Comparison of ENCODE assay signal across 9 cellular contexts in the genomic region with DNA sequence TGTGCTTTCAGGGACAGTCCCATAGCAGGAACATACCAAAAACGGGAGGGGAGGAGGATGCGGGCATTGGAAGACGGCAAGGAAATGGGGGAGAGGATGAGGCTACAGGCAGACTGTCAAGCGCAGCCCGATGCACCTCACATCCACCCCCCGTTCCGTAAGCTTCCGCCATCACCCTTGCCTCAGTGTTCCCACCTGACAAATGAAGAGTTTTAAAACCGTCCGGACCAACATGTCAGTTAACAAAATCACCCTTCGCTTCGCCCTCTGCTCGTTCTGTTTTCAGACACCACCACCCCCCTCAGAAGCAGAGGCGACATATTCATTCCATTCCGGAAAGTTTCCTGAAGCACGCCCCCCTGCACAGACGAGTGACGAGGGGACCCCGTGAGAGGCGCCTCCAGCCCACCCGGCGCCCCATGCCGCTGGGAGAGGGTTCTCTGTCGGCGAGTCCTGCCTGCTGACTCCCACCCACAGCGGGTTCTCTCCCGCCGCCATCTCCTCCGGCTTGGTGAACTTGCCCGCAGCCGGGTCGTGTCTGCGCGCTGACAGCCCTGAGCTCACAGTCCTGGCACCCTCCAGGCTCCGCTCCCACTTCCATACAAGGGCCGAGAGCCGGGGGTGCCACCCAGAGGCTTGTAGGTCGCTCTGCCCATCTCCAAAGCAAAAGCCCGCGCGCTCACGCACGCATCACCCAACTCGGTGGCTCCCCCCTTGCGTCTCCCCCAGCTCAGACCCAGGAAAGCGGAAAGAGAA. TPM values are rescaled to one million over a fixed set of nuclear protein-coding genes. Genes with fewer than 3 reads are reported as not detected.
DNase-seq lines count a peak whose midpoint lies in the region; ATAC-seq, FAIRE-seq and TF ChIP-seq lines count a peak whose summit lies in the region.
"Had no signal": no experiment of that assay in that cellular context is flagged by ENCODE, and none has a peak within 500 bp of the region (broad histone marks: within the 10 kb centered on the region; RNA-seq: fewer than 3 reads in every experiment).

No MANE protein-coding gene starts in this region.

- H3K9me3 ChIP-seq in BE2C (no peaks in the 10 kb centered on the region), RWPE2 (ENCODE audit: severe bottlenecking) (no peaks in the 10 kb centered on the region), neural cell (ENCODE audit: low read length) (no peaks in the 10 kb centered on the region)

- no peak for FAIRE-seq in RCC 7860 (lab: Jason Lieb, UNC)

- H3K27me3 ChIP-seq in BE2C (no peaks in the 10 kb centered on the region), RWPE2 (ENCODE audit: insufficient read depth, poor library complexity, severe bottlenecking) (peaks cover 20% of the 10 kb centered on the region), neural cell (ENCODE audit: insufficient read depth, low read depth, low read length) (peaks cover 20% of the 10 kb centered on the region)

- H3K79me2 ChIP-seq in neural cell (replicated peaks; ENCODE audit: insufficient read depth, low read length): peaks cover 32% of the 10 kb centered on the region

- no peak overlapping the region for H3K27ac Mint-ChIP-seq in chondrocyte (ENCODE audit: unreplicated experiment)

- H3K4me2 ChIP-seq in neural cell (ENCODE audit: low read length): peak overlapping the region; percentile 84

- H3K36me3 ChIP-seq in BE2C (no peaks in the 10 kb centered on the region), RWPE2 (ENCODE audit: low read depth) (no peaks in the 10 kb centered on the region), neural cell (ENCODE audit: insufficient read depth, low read length) (no peaks in the 10 kb centered on the region)

- no peak overlapping the region for H3K27ac ChIP-seq in RWPE2 (ENCODE audit: poor library complexity, severe bottlenecking)
- H3K27ac ChIP-seq in neural cell (ENCODE audit: low read length): peak overlapping the region; percentile 82
- H3K27ac ChIP-seq: SK-N-MC had no signal

- peaks cover 32% of the 10 kb centered on the region for H3K4me1 ChIP-seq in BE2C
- H3K4me1 ChIP-seq in RWPE2 (ENCODE audit: insufficient read depth, poor library complexity, severe bottlenecking): peaks cover 6% of the 10 kb centered on the region

- no peak overlapping the region for H2AFZ ChIP-seq in neural cell (ENCODE audit: low read depth, low read length)

- H3K9me3 Mint-ChIP-seq in chondrocyte (ENCODE audit: low read depth): no peaks in the 10 kb centered on the region

- peak overlapping the region; percentile 93 for H3K9ac ChIP-seq in neural cell (ENCODE audit: low read length)

- DNase-seq in BE2C (peak; percentile 76), RWPE2 (ENCODE audit: low spot score) (no peak), chondrocyte (ENCODE audit: low spot score) (no peak), GM19240 (ENCODE audit: insufficient read length, low spot score) (no peak), RCC 7860 (ENCODE audit: low spot score) (no peak)

- H3K4me3 ChIP-seq in BE2C (ENCODE audit: low read depth, low read length) (peak overlapping the region; percentile 95), RWPE2 (ENCODE audit: severe bottlenecking) (peak overlapping the region; percentile 51), neural cell (ENCODE audit: low read length) (peak overlapping the region; percentile 92)

- TF ChIP-seq EP300 in neural cell (conservative IDR thresholded peaks at IDR 0.05; ENCODE audit: poor library complexity, severe bottlenecking): no peak

- H3K9me2 ChIP-seq in neural cell (ENCODE audit: insufficient read depth, low read length): no peaks in the 10 kb centered on the region

- peak; percentile 13; the same call in 1 of the 3 replicates for ATAC-seq in RWPE2 (ENCODE audit: low read depth)
- no peak for ATAC-seq in GM19351 (IDR thresholded peaks at IDR 0.05; ENCODE audit: unreplicated experiment)
- ATAC-seq in GM21515 (IDR thresholded peaks at IDR 0.05; ENCODE audit: unreplicated experiment): no peak

- H3K36me3 Mint-ChIP-seq in chondrocyte (ENCODE audit: low read depth): no peaks in the 10 kb centered on the region

- H3K4me3 Mint-ChIP-seq in chondrocyte (ENCODE audit: unreplicated experiment): peak overlapping the region; percentile 77

- TF ChIP-seq CTCF in BE2C (IDR thresholded peaks at IDR 0.05; ENCODE audit: low read depth, low read length) (peak; percentile 27; the same call in 1 of the 2 replicates), RWPE2 (IDR thresholded peaks at IDR 0.05; ENCODE audit: poor library complexity, severe bottlenecking) (no peak), chondrocyte (IDR thresholded peaks at IDR 0.05) (peak; percentile 29), neural cell (IDR thresholded peaks at IDR 0.05; ENCODE audit: poor library complexity, severe bottlenecking) (peak; percentile 36)

- no peaks in the 10 kb centered on the region for H3F3A ChIP-seq in neural cell (ENCODE audit: insufficient read depth, low read length, poor library complexity, severe bottlenecking)

- peaks cover 30% of the 10 kb centered on the region for H3K27me3 Mint-ChIP-seq in chondrocyte (ENCODE audit: low read depth)

- TF ChIP-seq RAD21 in neural cell (conservative IDR thresholded peaks at IDR 0.05): peak; percentile 34

- no peaks in the 10 kb centered on the region for H4K20me1 ChIP-seq in neural cell (ENCODE audit: insufficient read depth)

- peaks cover 53% of the 10 kb centered on the region for H3K4me1 Mint-ChIP-seq in chondrocyte (ENCODE audit: low read depth)

TF ChIP-seq in neural cell, 6 proteins besides CTCF, POLR2A, EP300 and RAD21:
- TF ChIP-seq SMC3 (conservative IDR thresholded peaks at IDR 0.05; ENCODE audit: poor library complexity) (peak; percentile 24), TAF1 (IDR thresholded peaks at IDR 0.05; ENCODE audit: low read depth) (peak; percentile 52), POLR2AphosphoS5 (IDR thresholded peaks at IDR 0.05) (peak; percentile 49), EZH2 (IDR thresholded peaks at IDR 0.05; ENCODE audit: borderline replicate concordance, insufficient read depth, low read length, poor library complexity, severe bottlenecking) (no peak), MXI1 (conservative IDR thresholded peaks at IDR 0.05; ENCODE audit: poor library complexity, severe bottlenecking) (peak; percentile 52)
- TF ChIP-seq, protein P1, sequence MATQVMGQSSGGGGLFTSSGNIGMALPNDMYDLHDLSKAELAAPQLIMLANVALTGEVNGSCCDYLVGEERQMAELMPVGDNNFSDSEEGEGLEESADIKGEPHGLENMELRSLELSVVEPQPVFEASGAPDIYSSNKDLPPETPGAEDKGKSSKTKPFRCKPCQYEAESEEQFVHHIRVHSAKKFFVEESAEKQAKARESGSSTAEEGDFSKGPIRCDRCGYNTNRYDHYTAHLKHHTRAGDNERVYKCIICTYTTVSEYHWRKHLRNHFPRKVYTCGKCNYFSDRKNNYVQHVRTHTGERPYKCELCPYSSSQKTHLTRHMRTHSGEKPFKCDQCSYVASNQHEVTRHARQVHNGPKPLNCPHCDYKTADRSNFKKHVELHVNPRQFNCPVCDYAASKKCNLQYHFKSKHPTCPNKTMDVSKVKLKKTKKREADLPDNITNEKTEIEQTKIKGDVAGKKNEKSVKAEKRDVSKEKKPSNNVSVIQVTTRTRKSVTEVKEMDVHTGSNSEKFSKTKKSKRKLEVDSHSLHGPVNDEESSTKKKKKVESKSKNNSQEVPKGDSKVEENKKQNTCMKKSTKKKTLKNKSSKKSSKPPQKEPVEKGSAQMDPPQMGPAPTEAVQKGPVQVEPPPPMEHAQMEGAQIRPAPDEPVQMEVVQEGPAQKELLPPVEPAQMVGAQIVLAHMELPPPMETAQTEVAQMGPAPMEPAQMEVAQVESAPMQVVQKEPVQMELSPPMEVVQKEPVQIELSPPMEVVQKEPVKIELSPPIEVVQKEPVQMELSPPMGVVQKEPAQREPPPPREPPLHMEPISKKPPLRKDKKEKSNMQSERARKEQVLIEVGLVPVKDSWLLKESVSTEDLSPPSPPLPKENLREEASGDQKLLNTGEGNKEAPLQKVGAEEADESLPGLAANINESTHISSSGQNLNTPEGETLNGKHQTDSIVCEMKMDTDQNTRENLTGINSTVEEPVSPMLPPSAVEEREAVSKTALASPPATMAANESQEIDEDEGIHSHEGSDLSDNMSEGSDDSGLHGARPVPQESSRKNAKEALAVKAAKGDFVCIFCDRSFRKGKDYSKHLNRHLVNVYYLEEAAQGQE (IDR thresholded peaks at IDR 0.05; ENCODE audit: borderline replicate concordance): peak; percentile 27

RNA-seq across cellular contexts. Expression of a gene that starts 1.5 kb away (rescaled TPM):
- 112 TPM for polyA plus RNA-seq in BE2C (2012; ENCODE audit: insufficient read depth, insufficient read length, low read depth)
- total RNA-seq in chondrocyte: 8.4 to 18.3 TPM (median 9.3 TPM) in 3 replicates
- polyA plus RNA-seq in neural cell: 2.3 and 4.8 TPM in 2 replicates
- 28.5 and 37.7 TPM in 2 replicates for polyA minus RNA-seq in neural cell
